11 cellular contexts compared by ENCODE assay signal in genomic region chr19:18090545-18091216, GRCh38. TPM values are rescaled to one million over a fixed set of nuclear protein-coding genes. Genes with fewer than 3 reads are reported as not detected.
DNase-seq lines count a peak whose midpoint lies in the region; ATAC-seq and TF ChIP-seq lines count a peak whose summit lies in the region.
"Had no signal": no experiment of that assay in that cellular context is flagged by ENCODE, and none has a peak within 500 bp of the region (broad histone marks: within the 10 kb centered on the region; RNA-seq: fewer than 3 reads in every experiment).

No MANE protein-coding gene starts in this region.

- DNase-seq in CD4-positive, CD25-positive, alpha-beta regulatory T cell: no peak
- DNase-seq in OCI-LY7 (ENCODE audit: low spot score) (no peak), dermis blood vessel endothelial cell (peak; percentile 39), naive B cell (no peak), cerebellum (ENCODE audit: low spot score) (no peak), SKM-1 treated with dmso at 0.1 percent for 144 hours (lab: John Stamatoyannopoulos, UW; ENCODE audit: unreplicated experiment) (no peak)
- DNase-seq: mammary epithelial cell had no signal

- H3K4me3 ChIP-seq in CD4-positive, CD25-positive, alpha-beta regulatory T cell (ENCODE audit: low read depth, low read length): no peak overlapping the region
- peak overlapping the region; percentile 53 for H3K4me3 ChIP-seq in OCI-LY7 (ENCODE audit: low read depth, low read length, poor library complexity, severe bottlenecking)
- H3K4me3 ChIP-seq: thoracic aorta had no signal

- peak in 1 of 2 donors; percentile 1 for ATAC-seq in CD4-positive, CD25-positive, alpha-beta regulatory T cell (ENCODE audit: low read depth in 2 of 2)
- ATAC-seq in naive B cell (ENCODE audit: low read depth in 2 of 2) (no peak), HG03159 (IDR thresholded peaks at IDR 0.05; ENCODE audit: unreplicated experiment) (no peak), GM18873 (IDR thresholded peaks at IDR 0.05; ENCODE audit: low FRiP score, unreplicated experiment) (no peak)

- no peaks in the 10 kb centered on the region for H3K36me3 ChIP-seq in CD4-positive, CD25-positive, alpha-beta regulatory T cell (ENCODE audit: control insufficient read depth, insufficient read depth, low read length)
- peaks cover 2% of the 10 kb centered on the region; the same call in 1 of the 2 replicates for H3K36me3 ChIP-seq in OCI-LY7 (ENCODE audit: insufficient read depth, low read length)
- H3K36me3 ChIP-seq: thoracic aorta had no signal

- H3K79me2 ChIP-seq in OCI-LY7 (ENCODE audit: insufficient read depth, low read depth, low read length): peaks cover 11% of the 10 kb centered on the region; the same call in 1 of the 2 replicates

- no peaks in the 10 kb centered on the region for H3K9me2 ChIP-seq in OCI-LY7 (ENCODE audit: insufficient read depth, low read length)

- intact Hi-C loops in OCI-LY7 (cut with micrococcal nuclease; ENCODE audit: unreplicated experiment): loop anchor here (10.0 kb wide), 1 partner anchor 146 kb away; no protein-coding TSS in a partner anchor

- TF ChIP-seq CTCF in OCI-LY7 (conservative IDR thresholded peaks at IDR 0.05; ENCODE audit: low read length): no peak

- H3K9me3 Mint-ChIP-seq in CD4-positive, CD25-positive, alpha-beta regulatory T cell: no peaks in the 10 kb centered on the region
- H3K9me3 Mint-ChIP-seq in naive B cell: no peaks in the 10 kb centered on the region

- H3K27ac Mint-ChIP-seq in CD4-positive, CD25-positive, alpha-beta regulatory T cell: peak overlapping the region; percentile 97 to 99 (median 99)
- peak overlapping the region; percentile 96 to 98 (median 97) for H3K27ac Mint-ChIP-seq in naive B cell

- H3K27me3 ChIP-seq in CD4-positive, CD25-positive, alpha-beta regulatory T cell (ENCODE audit: control insufficient read depth, insufficient read depth, low read length): no peaks in the 10 kb centered on the region

- peak overlapping the region; percentile 91 for H3K27ac ChIP-seq in CD4-positive, CD25-positive, alpha-beta regulatory T cell (ENCODE audit: insufficient read depth, low read length, poor library complexity, severe bottlenecking)
- H3K27ac ChIP-seq in OCI-LY7 (ENCODE audit: low read depth, low read length, poor library complexity, severe bottlenecking): peak overlapping the region; percentile 97
- H3K27ac ChIP-seq: KMS-11 had no signal

- CTCF ChIA-PET in OCI-LY7 (lab: Charles Lee; ENCODE audit: unreplicated experiment): interaction anchor here (0.5 to 1.0 kb wide), 2 partner anchors 18 to 189 kb away, joined by 3 read pairs; no protein-coding TSS in a partner anchor

- H2AFZ ChIP-seq in OCI-LY7 (ENCODE audit: low read length): peak overlapping the region; percentile 67; the same call in 1 of the 2 replicates

- peak overlapping the region; percentile 53 to 84 (median 75) for H3K4me3 Mint-ChIP-seq in CD4-positive, CD25-positive, alpha-beta regulatory T cell
- peak overlapping the region; percentile 53 to 87 (median 64) for H3K4me3 Mint-ChIP-seq in naive B cell

- BruUV-seq in OCI-LY7 (replicated peaks; lab: Mats Ljungman, UMichigan): no TSS peak

- peaks cover 69% of the 10 kb centered on the region for H3K4me1 ChIP-seq in CD4-positive, CD25-positive, alpha-beta regulatory T cell (ENCODE audit: control insufficient read depth, insufficient read depth, low read length, poor library complexity, severe bottlenecking)
- H3K4me1 ChIP-seq in OCI-LY7 (ENCODE audit: insufficient read depth, low read length, poor library complexity, severe bottlenecking): peaks cover 95% of the 10 kb centered on the region

- no peaks in the 10 kb centered on the region for H4K20me1 ChIP-seq in OCI-LY7 (ENCODE audit: insufficient read depth, low read length)

- H3K36me3 Mint-ChIP-seq in CD4-positive, CD25-positive, alpha-beta regulatory T cell: no peaks in the 10 kb centered on the region
- no peaks in the 10 kb centered on the region for H3K36me3 Mint-ChIP-seq in naive B cell

- POLR2A ChIA-PET in OCI-LY7 (lab: Charles Lee): interaction anchor here (0.6 to 1.6 kb wide), 4 partner anchors 9 to 18 kb away, joined by 3 to 7 read pairs (median 6); no protein-coding TSS in a partner anchor

- H3K4me2 ChIP-seq in OCI-LY7 (ENCODE audit: low read length): peak overlapping the region; percentile 98
- H3K4me2 ChIP-seq: KMS-11 had no signal

- H3K27me3 Mint-ChIP-seq in CD4-positive, CD25-positive, alpha-beta regulatory T cell: no peaks in the 10 kb centered on the region
- H3K27me3 Mint-ChIP-seq in naive B cell: no peaks in the 10 kb centered on the region

- peaks cover 22 to 76% (median 36%) of the 10 kb centered on the region in 4 donors for H3K4me1 Mint-ChIP-seq in CD4-positive, CD25-positive, alpha-beta regulatory T cell
- H3K4me1 Mint-ChIP-seq in naive B cell: peaks cover 42 to 76% (median 46%) of the 10 kb centered on the region in 3 donors

- no peaks in the 10 kb centered on the region for H3K9me3 ChIP-seq in CD4-positive, CD25-positive, alpha-beta regulatory T cell (ENCODE audit: control insufficient read depth in 2 of 2, low read length in 2 of 2)
- no peaks in the 10 kb centered on the region for H3K9me3 ChIP-seq in OCI-LY7 (ENCODE audit: low read length)
- H3K9me3 ChIP-seq: thoracic aorta had no signal

RNA-seq across cellular contexts. Expression of gene IL12RB1, which starts 3.9 kb away (rescaled TPM):
- total RNA-seq in CD4-positive, CD25-positive, alpha-beta regulatory T cell: 60.4 TPM
- polyA plus RNA-seq in CD4-positive, CD25-positive, alpha-beta regulatory T cell: 10 to 100 TPM; 34.9 to 53.2 (median 46.3) TPM
- 6.0 and 7.7 TPM in 2 replicates for total RNA-seq in OCI-LY7 (2014; rRNA removed; shearing (Covaris generic))
- 26.0 and 41.7 TPM in 2 replicates for total RNA-seq in OCI-LY7 (2022)
- 0.34 and 0.74 TPM in 2 replicates for total RNA-seq in dermis blood vessel endothelial cell
- polyA plus RNA-seq in naive B cell (ENCODE audit: low read depth in 6 of 6): 10 to 100 TPM in 1 of 6 donors, 1 to 10 TPM in 5; 5.8 to 15.8 (median 8.1) TPM
- 0.18 TPM for total RNA-seq in cerebellum
- total RNA-seq: mammary epithelial cell had no signal

RNA-seq across cellular contexts. Expression of gene MAST3, which starts 6.9 kb away (rescaled TPM):
- total RNA-seq in CD4-positive, CD25-positive, alpha-beta regulatory T cell: 45.9 TPM
- 1 to 10 TPM; 8.1 to 9.0 (median 8.6) TPM for polyA plus RNA-seq in CD4-positive, CD25-positive, alpha-beta regulatory T cell
- 14.3 and 14.8 TPM in 2 replicates for total RNA-seq in OCI-LY7 (2014; rRNA removed; shearing (Covaris generic))
- total RNA-seq in OCI-LY7 (2022) (31.0 and 31.4 TPM in 2 replicates), dermis blood vessel endothelial cell (2.2 and 3.7 TPM in 2 replicates), cerebellum (3.5 TPM)
- 10 to 100 TPM in 5 of 6 donors, 1 to 10 TPM in 1; 9.3 to 20.6 (median 13.3) TPM for polyA plus RNA-seq in naive B cell (ENCODE audit: low read depth in 6 of 6)
